In genomic region chr5:174693697-174694400, GRCh38 we compare ENCODE assay signal across 24 cellular contexts. TPM values are rescaled to one million over a fixed set of nuclear protein-coding genes. Genes with fewer than 3 reads are reported as not detected.
DNase-seq lines count a peak whose midpoint lies in the region; ATAC-seq, FAIRE-seq and TF ChIP-seq lines count a peak whose summit lies in the region.
"Had no signal": no experiment of that assay in that cellular context is flagged by ENCODE, and none has a peak within 500 bp of the region (broad histone marks: within the 10 kb centered on the region; RNA-seq: fewer than 3 reads in every experiment).

No MANE protein-coding gene starts in this region.

- ATAC-seq in RWPE2 (ENCODE audit: low read depth) (peak; percentile 56), HepG2 (peak; percentile 50), gastroesophageal sphincter (no peak)
- ATAC-seq: stimulated activated naive CD8-positive, alpha-beta T cell treated with anti-CD3 and anti-CD28 coated beads, Interleukin-15, Interleukin-2, amounts not matched to agents 100 U/mL and 50 U/mL, for 24 hours had no signal

- H3K4me2 ChIP-seq in HepG2 (ENCODE audit: low read depth, low read length), result no peak overlapping the region

- H3K79me2 ChIP-seq in HepG2 (ENCODE audit: insufficient read depth, low read length), result no peaks in the 10 kb centered on the region

- POLR2A ChIA-PET in HepG2 (lab: Yijun Ruan, JAX), result no interaction called here

- CTCF ChIA-PET in HepG2 (lab: Yijun Ruan, JAX; ENCODE audit: low intra/inter-chr PET ratio, low total read pairs), result no interaction called here

- TF ChIP-seq POLR2A in HepG2 (IDR thresholded peaks at IDR 0.05; ENCODE audit: insufficient read depth in 1 of 2, low read depth in 2 of 2, low read length in 2 of 2), result no peak
- no peak for TF ChIP-seq POLR2A in thyroid gland (IDR thresholded peaks at IDR 0.05)
- TF ChIP-seq POLR2A in gastroesophageal sphincter (IDR thresholded peaks at IDR 0.05), result no peak

- TF ChIP-seq CTCF in RWPE2 (IDR thresholded peaks at IDR 0.05; ENCODE audit: poor library complexity, severe bottlenecking) (no peak), HepG2 (CRISPR knock-in tag; IDR thresholded peaks at IDR 0.05) (no peak), thyroid gland (IDR thresholded peaks at IDR 0.05) (no peak), gastroesophageal sphincter (IDR thresholded peaks at IDR 0.05) (no peak), left ventricle myocardium inferior (IDR thresholded peaks at IDR 0.05; ENCODE audit: borderline replicate concordance) (no peak)

- no peak overlapping the region for H2AFZ ChIP-seq in HepG2 (ENCODE audit: low read length)

- H3K9ac ChIP-seq in HepG2 (ENCODE audit: insufficient read depth, low read depth, low read length), result no peak overlapping the region
- H3K9ac ChIP-seq: BLaER1 treated with 17β-estradiol and CSF1 and Interleukin-3, amounts not matched to agents 10 nM and 100 nM had no signal

- in situ Hi-C loops in HepG2 (cut with HindIII; ENCODE audit: extremely low pct_ligation_motif_present, low pct_unique_long_range_greater_than_20kb) (no loop called here), HAP-1 (cut with MboI; ENCODE audit: low sequenced_read_pairs) (no loop called here)

- 11% methylated on average over 11 of the region's 13 CpGs for WGBS in HepG2 (ENCODE audit: low lambda C conversion rate)
- WGBS in thyroid gland, 2 donors, result 19% methylated on average over 10 to 13 of the region's 13 CpGs
- WGBS in gastroesophageal sphincter (ENCODE audit: low coverage in 1 of 2), 2 donors, result 42 to 43% methylated on average over 11 of the region's 13 CpGs

- no peaks in the 10 kb centered on the region for H3K36me3 ChIP-seq in RWPE2 (ENCODE audit: low read depth)
- no peaks in the 10 kb centered on the region for H3K36me3 ChIP-seq in HepG2 (replicated peaks in 1 of 2; ENCODE audit: control insufficient read depth in 1 of 2, insufficient read depth in 2 of 2, low read length in 2 of 2)
- H3K36me3 ChIP-seq in thyroid gland, result no peaks in the 10 kb centered on the region
- no peaks in the 10 kb centered on the region for H3K36me3 ChIP-seq in HAP-1 (replicated peaks)
- H3K36me3 ChIP-seq in gastroesophageal sphincter, result no peaks in the 10 kb centered on the region
- no peaks in the 10 kb centered on the region for H3K36me3 ChIP-seq in left ventricle myocardium inferior
- H3K36me3 ChIP-seq: BLaER1 treated with 17β-estradiol and CSF1 and Interleukin-3, amounts not matched to agents 10 nM and 100 nM; uterus had no signal

- H3K4me3 ChIP-seq in RWPE2 (ENCODE audit: severe bottlenecking) (no peak overlapping the region), HepG2 (replicated peaks in 1 of 3; ENCODE audit: insufficient read depth in 1 of 3, low read depth in 2 of 3, low read length in 3 of 3) (no peak overlapping the region), thyroid gland (replicated peaks in 1 of 3) (no peak overlapping the region), HAP-1 (no peak overlapping the region), gastroesophageal sphincter (no peak overlapping the region), left ventricle myocardium inferior (no peak overlapping the region)
- H3K4me3 ChIP-seq: BLaER1 treated with 17β-estradiol and CSF1 and Interleukin-3, amounts not matched to agents 10 nM and 100 nM; uterus had no signal

- TF ChIP-seq EP300 in HepG2 (IDR thresholded peaks at IDR 0.05; ENCODE audit: low read depth in 2 of 2, low read length in 2 of 2), result no peak
- TF ChIP-seq EP300 in HepG2 (CRISPR knock-in tag; IDR thresholded peaks at IDR 0.05; ENCODE audit: borderline replicate concordance), result no peak
- no peak for TF ChIP-seq EP300 in gastroesophageal sphincter (IDR thresholded peaks at IDR 0.05)

- FAIRE-seq in HepG2 (lab: Jason Lieb, UNC), result no peak
- FAIRE-seq: A204.1, astrocyte, colon had no signal

- H4K20me1 ChIP-seq in HepG2 (ENCODE audit: insufficient read depth, low read length), result no peaks in the 10 kb centered on the region
- H4K20me1 ChIP-seq: BLaER1 treated with 17β-estradiol and CSF1 and Interleukin-3, amounts not matched to agents 10 nM and 100 nM had no signal

- H3K27me3 ChIP-seq in RWPE2 (ENCODE audit: insufficient read depth, poor library complexity, severe bottlenecking) (peaks cover 40% of the 10 kb centered on the region), HepG2 (ENCODE audit: control insufficient read depth in 1 of 2, insufficient read depth in 2 of 2, low read length in 2 of 2) (peaks cover 0 to 27% of the 10 kb centered on the region in 2 experiments), thyroid gland (peaks cover 20% of the 10 kb centered on the region), HAP-1 (ENCODE audit: low read depth) (no peaks in the 10 kb centered on the region), gastroesophageal sphincter (peaks cover 88% of the 10 kb centered on the region), left ventricle myocardium inferior (ENCODE audit: low read depth) (peaks cover 100% of the 10 kb centered on the region)

- peak; percentile 14 for DNase-seq in NCI-H2029 (lab: John Stamatoyannopoulos, UW)
- DNase-seq in NCI-H2029 treated with DMSO at 0.1 percent for 48 hours (lab: John Stamatoyannopoulos, UW), result no peak
- DNase-seq in RWPE2 (ENCODE audit: low spot score), result no peak
- peak; percentile 24 for DNase-seq in HepG2 (ENCODE audit: low spot score)
- peak; percentile 52 to 55 for DNase-seq in thyroid gland
- no peak for DNase-seq in HAP-1 (ENCODE audit: low spot score in 2 of 2)
- no peak for DNase-seq in left ventricle myocardium inferior
- DNase-seq: activated CD4-positive, alpha-beta T cell treated with anti-CD3 and anti-CD28 coated beads, Interleukin-2, amount 10 ng/mL, durations not matched to agents 7 days and 5 days; activated naive CD4-positive, alpha-beta T cell treated with anti-CD3 and anti-CD28 coated beads for 36 hours; DMS79; foreskin fibroblast; Kasumi-1; NCI-H1436; NCI-H226; stimulated activated CD4-positive, alpha-beta T cell treated with anti-CD3 and anti-CD28 coated beads, Interleukin-15, amount 100 ng/mL, for 24 hours; stimulated activated naive CD8-positive, alpha-beta T cell treated with anti-CD3 and anti-CD28 coated beads, Interleukin-15, Interleukin-2, amounts not matched to agents 100 U/mL and 50 U/mL, for 24 hours; uterus had no signal

- H3K4me1 ChIP-seq in RWPE2 (ENCODE audit: insufficient read depth, poor library complexity, severe bottlenecking) (peaks cover 4% of the 10 kb centered on the region), HepG2 (ENCODE audit: insufficient read depth, low read length) (peaks cover 27% of the 10 kb centered on the region), thyroid gland (peaks cover 0 to 3% of the 10 kb centered on the region in 2 donors), HAP-1 (peaks cover 7% of the 10 kb centered on the region), gastroesophageal sphincter (peaks cover 0 to 12% (median 0%) of the 10 kb centered on the region in 3 donors), left ventricle myocardium inferior (no peaks in the 10 kb centered on the region)
- H3K4me1 ChIP-seq: uterus had no signal

- TF ChIP-seq RAD21 in HepG2 (CRISPR knock-in tag; IDR thresholded peaks at IDR 0.05), result no peak

- H3K9me3 ChIP-seq in RWPE2 (ENCODE audit: severe bottlenecking) (no peaks in the 10 kb centered on the region), HepG2 (ENCODE audit: low read length) (no peaks in the 10 kb centered on the region), thyroid gland (no peaks in the 10 kb centered on the region), HAP-1 (no peaks in the 10 kb centered on the region), gastroesophageal sphincter (no peaks in the 10 kb centered on the region), left ventricle myocardium inferior (replicated peaks) (no peaks in the 10 kb centered on the region)
- H3K9me3 ChIP-seq: BLaER1 treated with 17β-estradiol and CSF1 and Interleukin-3, amounts not matched to agents 10 nM and 100 nM; uterus had no signal

- H3K27ac ChIP-seq in RWPE2 (ENCODE audit: poor library complexity, severe bottlenecking), result no peak overlapping the region
- no peak overlapping the region for H3K27ac ChIP-seq in HepG2 (ENCODE audit: extremely low read length, insufficient read depth, low read length)
- no peak overlapping the region for H3K27ac ChIP-seq in thyroid gland
- no peak overlapping the region for H3K27ac ChIP-seq in gastroesophageal sphincter
- H3K27ac ChIP-seq in left ventricle myocardium inferior (replicated peaks), result no peak overlapping the region
- H3K27ac ChIP-seq: BLaER1 treated with 17β-estradiol and CSF1 and Interleukin-3, amounts not matched to agents 10 nM and 100 nM; uterus had no signal

- intact Hi-C loops in HepG2 (cut with micrococcal nuclease; ENCODE audit: unreplicated experiment) (no loop called here), thyroid gland (cut with DNase I) (no loop called here), left ventricle myocardium inferior (cut with micrococcal nuclease) (no loop called here)

- BruUV-seq in HepG2 (replicated peaks; lab: Mats Ljungman, UMichigan), result no TSS peak

TF ChIP-seq in HepG2, 621 proteins besides CTCF, POLR2A, EP300 and RAD21 (continues in another document):
- TF ChIP-seq ZNF563 (CRISPR knock-in tag; IDR thresholded peaks at IDR 0.05) (no peak), ZBTB8A (CRISPR knock-in tag; IDR thresholded peaks at IDR 0.05; ENCODE audit: borderline replicate concordance, low read depth) (no peak)

RNA-seq across cellular contexts. Expression of gene MSX2, which starts 30.5 kb away (rescaled TPM):
- total RNA-seq in HepG2 (2016; rRNA removed; fragmentation: Illumina TruSeq; extraction: Trizol) (not detected in 2 replicates), thyroid gland (1 to 10 TPM in 1 of 4 donors, under 1 TPM in 3; 0.29 to 1.3 (median 0.42) TPM), gastroesophageal sphincter (1 to 10 TPM in 2 of 4 donors, under 1 TPM in 2; 0.81 to 2.6 (median 1.2) TPM), left ventricle myocardium inferior (2.3 TPM)
- not detected in 2 replicates for total RNA-seq in HepG2 (2016; cell fraction: cytosol; rRNA removed; fragmentation: Illumina TruSeq; extraction: Trizol; ENCODE audit: low read depth)
- not detected in 2 replicates for total RNA-seq in HepG2 (2016; cell fraction: insoluble cytoplasmic fraction; rRNA removed; fragmentation: Illumina TruSeq; extraction: Trizol)
- not detected in 2 replicates for total RNA-seq in HepG2 (2016; cell fraction: membrane; rRNA removed; fragmentation: Illumina TruSeq; extraction: Trizol)
- total RNA-seq in HepG2 (2016; cell fraction: nucleus; rRNA removed; fragmentation: Illumina TruSeq; extraction: Trizol), result not detected in 2 replicates
- not detected in 2 replicates for polyA plus RNA-seq in HepG2 (2011; rRNA removed)
- not detected in 2 replicates for polyA plus RNA-seq in HepG2 (2011; cell fraction: cytosol; rRNA removed)
- polyA plus RNA-seq in HepG2 (2011; cell fraction: nucleus; rRNA removed), result not detected in 2 replicates
- polyA plus RNA-seq in HepG2 (2012), result not detected in 2 replicates
- not detected in 2 replicates for polyA plus RNA-seq in HepG2 (2016; cell fraction: cytosol; fragmentation: Illumina TruSeq; extraction: Trizol; ENCODE audit: low read depth)
- not detected in 2 replicates for polyA plus RNA-seq in HepG2 (2016; cell fraction: insoluble cytoplasmic fraction; fragmentation: Illumina TruSeq; extraction: Trizol; ENCODE audit: low read depth)
- polyA plus RNA-seq in HepG2 (2016; cell fraction: membrane; fragmentation: Illumina TruSeq; extraction: Trizol; ENCODE audit: low read depth), result not detected in 2 replicates
- not detected in 2 replicates for polyA plus RNA-seq in HepG2 (2016; cell fraction: nucleus; fragmentation: Illumina TruSeq; extraction: Trizol; ENCODE audit: insufficient read depth, low read depth)
- polyA minus RNA-seq in HepG2 (2011; rRNA and poly(A)+ RNA removed; ENCODE audit: low replicate concordance), result 2.3 TPM in 1 of 2 replicates, not detected in the other
- polyA minus RNA-seq in HepG2 (2011; cell fraction: cytosol; rRNA and poly(A)+ RNA removed), result not detected in 2 replicates
- not detected in 2 replicates for polyA minus RNA-seq in HepG2 (2011; cell fraction: nucleus; rRNA and poly(A)+ RNA removed)
- total RNA-seq: activated naive CD4-positive, alpha-beta T cell treated with anti-CD3 and anti-CD28 coated beads for 36 hours; natural killer cell treated with Interleukin-12 subunit alpha and Interleukin-12 subunit beta and Interleukin-15 and Interleukin-18, amount 100 ng/mL, for 72 hours; OCI-LY7 had no signal

Comparison
In these comparisons a context has a peak if more than half of its experiments do, and no peak if none do; other contexts are left out.
1. DNase-seq: peak in NCI-H2029 (single experiment), HepG2 (single experiment) and thyroid gland (2 of 2); none in NCI-H2029 treated with DMSO at 0.1 percent for 48 hours (single experiment), RWPE2 (single experiment), HAP-1 (0 of 2) and left ventricle myocardium inferior (single experiment).